In genomic region chrX:111402378-111402777, GRCh38 we compare ENCODE assay signal across 27 cellular contexts. TPM values are rescaled to one million over a fixed set of nuclear protein-coding genes. Genes with fewer than 3 reads are reported as not detected.
"Had no signal": no experiment of that assay in that cellular context is flagged by ENCODE, and none has a peak within 500 bp of the region (broad histone marks: within the 10 kb centered on the region; RNA-seq: fewer than 3 reads in every experiment).

No MANE protein-coding gene starts in this region.

- H3K36me3 Mint-ChIP-seq: activated CD8-positive, alpha-beta memory T cell treated with anti-CD3 and anti-CD28 coated beads, Interleukin-2, amount 10 ng/mL, durations not matched to agents 7 days and 5 days; activated naive CD4-positive, alpha-beta T cell treated with anti-CD3 and anti-CD28 coated beads, Interleukin-2, amount 50 U/mL, for 24 hours; naive thymus-derived CD4-positive, alpha-beta T cell had no signal

- FAIRE-seq: colon had no signal

- H3K27ac ChIP-seq: left ventricle myocardium inferior, thoracic aorta, upper lobe of left lung, WERI-Rb-1 had no signal

- H3K4me3 Mint-ChIP-seq: activated CD4-positive, alpha-beta T cell treated with anti-CD3 and anti-CD28 coated beads, Interleukin-2, amount 10 ng/mL, durations not matched to agents 7 days and 5 days; activated CD8-positive, alpha-beta memory T cell treated with anti-CD3 and anti-CD28 coated beads, Interleukin-2, amount 10 ng/mL, durations not matched to agents 7 days and 5 days; activated CD8-positive, alpha-beta T cell treated with anti-CD3 and anti-CD28 coated beads for 36 hours; activated naive CD4-positive, alpha-beta T cell treated with anti-CD3 and anti-CD28 coated beads, Interleukin-2, amount 50 U/mL, for 24 hours; activated T-helper 1 cell treated with anti-CD3 and anti-CD28 coated beads, Interleukin-12 subunit alpha, Interleukin-12 subunit beta, Interleukin-2, Interleukin-4 antibody, amounts not matched to agents 30 ng/mL and 10 ng/mL and 1 ng/mL, durations not matched to agents 14 hours and 24 hours and 36 hours; naive thymus-derived CD4-positive, alpha-beta T cell had no signal

- H3K4me1 ChIP-seq: left ventricle myocardium inferior, upper lobe of left lung had no signal

- H3K36me3 ChIP-seq: left ventricle myocardium inferior, thoracic aorta, upper lobe of left lung, WERI-Rb-1 had no signal

- ATAC-seq: activated CD8-positive, alpha-beta memory T cell treated with anti-CD3 and anti-CD28 coated beads, Interleukin-2, amount 10 ng/mL, durations not matched to agents 7 days and 5 days; activated CD8-positive, alpha-beta T cell treated with anti-CD3 and anti-CD28 coated beads for 36 hours; esophagus mucosa; naive thymus-derived CD4-positive, alpha-beta T cell had no signal

- H3K9me3 Mint-ChIP-seq: activated CD4-positive, alpha-beta T cell treated with anti-CD3 and anti-CD28 coated beads, Interleukin-2, amount 10 ng/mL, durations not matched to agents 7 days and 5 days; activated CD8-positive, alpha-beta T cell treated with anti-CD3 and anti-CD28 coated beads for 36 hours; activated naive CD4-positive, alpha-beta T cell treated with anti-CD3 and anti-CD28 coated beads, Interleukin-2, amount 50 U/mL, for 24 hours; activated T-helper 1 cell treated with anti-CD3 and anti-CD28 coated beads, Interleukin-12 subunit alpha, Interleukin-12 subunit beta, Interleukin-2, Interleukin-4 antibody, amounts not matched to agents 30 ng/mL and 10 ng/mL and 1 ng/mL, durations not matched to agents 14 hours and 24 hours and 36 hours had no signal

- H3K27me3 Mint-ChIP-seq: activated CD4-positive, alpha-beta T cell treated with anti-CD3 and anti-CD28 coated beads, Interleukin-2, amount 10 ng/mL, durations not matched to agents 7 days and 5 days; activated CD8-positive, alpha-beta memory T cell treated with anti-CD3 and anti-CD28 coated beads, Interleukin-2, amount 10 ng/mL, durations not matched to agents 7 days and 5 days; activated CD8-positive, alpha-beta T cell treated with anti-CD3 and anti-CD28 coated beads for 36 hours; activated naive CD4-positive, alpha-beta T cell treated with anti-CD3 and anti-CD28 coated beads, Interleukin-2, amount 50 U/mL, for 24 hours; naive thymus-derived CD4-positive, alpha-beta T cell; progenitor cell of endocrine pancreas had no signal

- H3K4me1 Mint-ChIP-seq: activated CD4-positive, alpha-beta T cell treated with anti-CD3 and anti-CD28 coated beads, Interleukin-2, amount 10 ng/mL, durations not matched to agents 7 days and 5 days; activated CD8-positive, alpha-beta memory T cell treated with anti-CD3 and anti-CD28 coated beads, Interleukin-2, amount 10 ng/mL, durations not matched to agents 7 days and 5 days; activated naive CD4-positive, alpha-beta T cell treated with anti-CD3 and anti-CD28 coated beads, Interleukin-2, amount 50 U/mL, for 24 hours; naive thymus-derived CD4-positive, alpha-beta T cell had no signal

- H3K4me3 ChIP-seq: left ventricle myocardium inferior, thoracic aorta, upper lobe of left lung had no signal

- H3K27ac Mint-ChIP-seq: activated CD4-positive, alpha-beta T cell treated with anti-CD3 and anti-CD28 coated beads, Interleukin-2, amount 10 ng/mL, durations not matched to agents 7 days and 5 days; activated CD8-positive, alpha-beta memory T cell treated with anti-CD3 and anti-CD28 coated beads, Interleukin-2, amount 10 ng/mL, durations not matched to agents 7 days and 5 days; activated CD8-positive, alpha-beta T cell treated with anti-CD3 and anti-CD28 coated beads for 36 hours; activated naive CD4-positive, alpha-beta T cell treated with anti-CD3 and anti-CD28 coated beads, Interleukin-2, amount 50 U/mL, for 24 hours; activated T-helper 1 cell treated with anti-CD3 and anti-CD28 coated beads, Interleukin-12 subunit alpha, Interleukin-12 subunit beta, Interleukin-2, Interleukin-4 antibody, amounts not matched to agents 30 ng/mL and 10 ng/mL and 1 ng/mL, durations not matched to agents 14 hours and 24 hours and 36 hours; naive thymus-derived CD4-positive, alpha-beta T cell; progenitor cell of endocrine pancreas had no signal

- H3K9me3 ChIP-seq: left ventricle myocardium inferior, thoracic aorta, upper lobe of left lung had no signal

- DNase-seq: activated CD4-positive, alpha-beta T cell treated with anti-CD3 and anti-CD28 coated beads, Interleukin-2, amount 10 ng/mL, durations not matched to agents 7 days and 5 days; activated CD4-positive, CD25-positive, alpha-beta regulatory T cell treated with anti-CD3 and anti-CD28 coated beads, Interleukin-2, amount 50 U/mL, for 72 hours; activated CD8-positive, alpha-beta memory T cell treated with anti-CD3 and anti-CD28 coated beads, Interleukin-2, amount 10 ng/mL, durations not matched to agents 7 days and 5 days; activated CD8-positive, alpha-beta T cell treated with anti-CD3 and anti-CD28 coated beads for 36 hours; activated gamma-delta T cell treated with Interleukin-2 at 50 U/mL for 16 hours; activated T-cell treated with anti-CD3 and anti-CD28 coated beads for 4 hours; anterior cingulate cortex; central memory CD4-positive, alpha-beta T cell; effector memory CD4-positive, alpha-beta T cell; foreskin melanocyte; kidney glomerular epithelial cell; left ventricle myocardium inferior; naive thymus-derived CD4-positive, alpha-beta T cell; stimulated activated CD4-positive, alpha-beta T cell treated with anti-CD3 and anti-CD28 coated beads, Interleukin-4, amount 100 ng/mL, for 1 hour; stimulated activated naive CD4-positive, alpha-beta T cell; upper lobe of left lung; WERI-Rb-1 had no signal

- H3K27me3 ChIP-seq: upper lobe of left lung had no signal

RNA-seq across cellular contexts. Expression of gene DCX, which starts 9.6 kb away (rescaled TPM):
- total RNA-seq: activated CD4-positive, alpha-beta T cell treated with anti-CD3 and anti-CD28 coated beads, Interleukin-2, amount 10 ng/mL, durations not matched to agents 7 days and 5 days; activated CD8-positive, alpha-beta memory T cell treated with anti-CD3 and anti-CD28 coated beads, Interleukin-2, amount 10 ng/mL, durations not matched to agents 7 days and 5 days; activated CD8-positive, alpha-beta T cell treated with anti-CD3 and anti-CD28 coated beads for 36 hours; activated T-helper 1 cell treated with anti-CD3 and anti-CD28 coated beads, Interleukin-12 subunit alpha, Interleukin-12 subunit beta, Interleukin-2, Interleukin-4 antibody, amounts not matched to agents 30 ng/mL and 10 ng/mL and 1 ng/mL, durations not matched to agents 14 hours and 24 hours and 36 hours; dermis microvascular lymphatic vessel endothelial cell; lung microvascular endothelial cell; naive thymus-derived CD4-positive, alpha-beta T cell; osteocyte; T-helper 2 cell treated with Interferon-gamma antibody and Interleukin-4, amounts not matched to agents 100 ng/mL and 5 ng/mL, for 36 hours; thoracic aorta; upper lobe of left lung had no signal
- polyA plus RNA-seq: naive thymus-derived CD4-positive, alpha-beta T cell had no signal
